Comparison of ENCODE assay signal across 1 cellular context in genomic region chr12:98533723-98534251, GRCh38.
TF ChIP-seq lines count a peak whose summit lies in the region.

No MANE protein-coding gene starts in this region.

TF ChIP-seq in HEK293, 187 proteins besides CTCF, POLR2A, EP300 and RAD21 (continued from another document):
- peak; percentile 46; the same call in 1 of the 2 replicates for TF ChIP-seq GLIS1 (tag by site-specific recombination; IDR thresholded peaks at IDR 0.05)
